Comparison of ENCODE assay signal across 21 cellular contexts in the genomic region with DNA sequence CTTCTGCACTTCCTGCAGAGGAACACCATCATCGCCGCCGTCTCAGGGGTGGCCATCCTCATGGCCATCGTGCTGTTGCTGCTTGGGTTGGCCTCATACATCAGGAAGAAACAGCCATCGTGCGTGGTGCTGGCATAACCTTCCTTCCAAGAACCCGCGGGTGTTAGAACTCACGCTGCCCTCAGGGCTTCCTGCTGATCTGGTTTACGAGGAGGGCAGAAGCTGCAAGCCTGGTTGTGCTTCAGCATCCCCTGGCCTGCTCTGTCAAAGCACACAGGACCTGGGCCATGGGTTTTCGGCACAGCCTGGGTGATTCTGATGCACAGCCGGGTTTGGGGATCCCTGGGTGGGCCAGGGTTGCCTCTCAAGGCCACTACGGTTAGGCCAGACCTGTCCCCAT. TPM values are rescaled to one million over a fixed set of nuclear protein-coding genes. Genes with fewer than 3 reads are reported as not detected.
A peak's percentile ranks its signal among the peaks of the same experiment; 100 is the strongest.
DNase-seq lines count a peak whose midpoint lies in the region; ATAC-seq and TF ChIP-seq lines count a peak whose summit lies in the region.
"Had no signal": no experiment of that assay in that cellular context is flagged by ENCODE, and none has a peak within 500 bp of the region (broad histone marks: within the 10 kb centered on the region; RNA-seq: fewer than 3 reads in every experiment).

No MANE protein-coding gene starts in this region.

- H3K4me3 ChIP-seq in BLaER1 (no peak overlapping the region), IMR-90 (ENCODE audit: insufficient read depth, low read depth, low read length) (no peak overlapping the region), osteoblast (ENCODE audit: insufficient read depth, low read length) (no peak overlapping the region)
- H3K4me3 ChIP-seq: A549, SJSA1 had no signal

- no peak overlapping the region for H2BK20ac ChIP-seq in IMR-90 (ENCODE audit: low read depth, low read length)

- H3K9me3 ChIP-seq in BLaER1 (no peaks in the 10 kb centered on the region), IMR-90 (ENCODE audit: control insufficient read depth, insufficient read depth, low read length) (no peaks in the 10 kb centered on the region), osteoblast (ENCODE audit: low read depth, low read length) (no peaks in the 10 kb centered on the region)
- H3K9me3 ChIP-seq: A549, SJSA1 had no signal

- H4K20me1 ChIP-seq in BLaER1 (no peaks in the 10 kb centered on the region), IMR-90 (ENCODE audit: insufficient read depth, low read length) (no peaks in the 10 kb centered on the region), osteoblast (ENCODE audit: insufficient read depth, low read length) (no peaks in the 10 kb centered on the region)

- peak overlapping the region; percentile 52 for H2AFZ ChIP-seq in IMR-90 (replicated peaks; ENCODE audit: low read length, poor library complexity)
- peak overlapping the region; percentile 53 for H2AFZ ChIP-seq in osteoblast (ENCODE audit: low read length)

- no peak overlapping the region for H2AK5ac ChIP-seq in IMR-90 (ENCODE audit: low read depth, low read length)

- no peak for ATAC-seq in IMR-90 (ENCODE audit: low read depth)
- ATAC-seq: A549, Panc1 had no signal

- TF ChIP-seq POLR2A in IMR-90 (IDR thresholded peaks at IDR 0.05; ENCODE audit: low read depth, low read length), result no peak

- H3K4me2 ChIP-seq in BLaER1 (peak overlapping the region; percentile 82), IMR-90 (ENCODE audit: low read depth, low read length) (no peak overlapping the region), osteoblast (ENCODE audit: insufficient read depth, low read length) (no peak overlapping the region)
- H3K4me2 ChIP-seq: A549, KMS-11 had no signal

- no peaks in the 10 kb centered on the region for H3K27me3 ChIP-seq in BLaER1
- H3K27me3 ChIP-seq in IMR-90 (ENCODE audit: control insufficient read depth, insufficient read depth, low read length), result no peaks in the 10 kb centered on the region; the same call in none of the 2 replicates
- no peaks in the 10 kb centered on the region for H3K27me3 ChIP-seq in osteoblast (ENCODE audit: insufficient read depth, low read length)

- BruUV-seq in IMR-90 (replicated peaks; lab: Mats Ljungman, UMichigan), result no TSS peak

- no peak overlapping the region for H4K5ac ChIP-seq in IMR-90 (ENCODE audit: low read depth, low read length)

- no peak overlapping the region for H3K18ac ChIP-seq in IMR-90 (ENCODE audit: low read depth, low read length)

- H2AK9ac ChIP-seq in IMR-90 (replicated peaks; ENCODE audit: low read depth, low read length, poor library complexity), result no peak overlapping the region

- no peak overlapping the region for H2BK15ac ChIP-seq in IMR-90 (ENCODE audit: low read depth, low read length)

- H4K91ac ChIP-seq in IMR-90 (ENCODE audit: insufficient read depth, low read depth, low read length), result no peak overlapping the region

- H3K79me2 ChIP-seq in osteoblast (ENCODE audit: insufficient read depth, low read length), result no peaks in the 10 kb centered on the region

- dilution Hi-C loops in IMR-90 (cut with HindIII; ENCODE audit: low sequenced_read_pairs, unreplicated experiment), result no loop called here

- no peak overlapping the region for H2BK5ac ChIP-seq in IMR-90 (ENCODE audit: low read depth, low read length, poor library complexity, severe bottlenecking)

- no peaks in the 10 kb centered on the region for H3K79me1 ChIP-seq in IMR-90 (ENCODE audit: low read depth in 1 of 2, low read length in 2 of 2)

- POLR2A ChIA-PET in IMR-90 (lab: Charles Lee; ENCODE audit: unreplicated experiment), result no interaction called here

- H3K14ac ChIP-seq in IMR-90 (replicated peaks; ENCODE audit: low read depth, low read length), result no peak overlapping the region

- H3K27ac ChIP-seq in BLaER1, result peak overlapping the region; percentile 73
- no peak overlapping the region for H3K27ac ChIP-seq in IMR-90 (ENCODE audit: insufficient read depth, low read length)
- H3K27ac ChIP-seq in osteoblast (ENCODE audit: low read depth, low read length), result peak overlapping the region; percentile 66
- H3K27ac ChIP-seq: A549, KMS-11, SJSA1 had no signal

- H3K23ac ChIP-seq in IMR-90 (ENCODE audit: low read depth, low read length), result no peak overlapping the region

- no peak overlapping the region for H2BK120ac ChIP-seq in IMR-90 (ENCODE audit: low read depth, low read length)

- CTCF ChIA-PET in IMR-90 (lab: Yijun Ruan, JAX), result interaction anchor here (1.1 to 2.3 kb wide), 2 partner anchors 8 to 110 kb away, joined by 4 to 8 read pairs; no protein-coding TSS in a partner anchor

- no peak for TF ChIP-seq CTCF in IMR-90 (conservative IDR thresholded peaks at IDR 0.05; ENCODE audit: low read depth, low read length)
- TF ChIP-seq CTCF in osteoblast (IDR thresholded peaks at IDR 0.05; ENCODE audit: extremely low read depth, low read depth, low read length), result no peak

- H3K56ac ChIP-seq in IMR-90 (ENCODE audit: extremely low read depth, insufficient read depth, low read length), result no peak overlapping the region

- H3K36me3 ChIP-seq in BLaER1 (no peaks in the 10 kb centered on the region), IMR-90 (ENCODE audit: control insufficient read depth, insufficient read depth, low read length) (no peaks in the 10 kb centered on the region), osteoblast (ENCODE audit: insufficient read depth, low read length) (no peaks in the 10 kb centered on the region)
- H3K36me3 ChIP-seq: SJSA1 had no signal

- H3K9me1 ChIP-seq in IMR-90 (ENCODE audit: insufficient read depth, low read length), result no peaks in the 10 kb centered on the region

- 79% methylated on average over 9 of the region's 13 CpGs; no CpG with 5 or more reads in 1 of the 2 experiments for WGBS in IMR-90 (ENCODE audit: extremely low coverage in 2 of 2, insufficient read length in 1 of 2), 2 experiments

- no peak overlapping the region for H4K8ac ChIP-seq in IMR-90 (ENCODE audit: low read depth in 2 of 2, low read length in 2 of 2)

- TF ChIP-seq RAD21 in IMR-90 (IDR thresholded peaks at IDR 0.05; ENCODE audit: low read length), result no peak

- in situ Hi-C loops in IMR-90 (cut with MboI; ENCODE audit: low sequenced_read_pairs) (loop anchor here (10.0 kb wide), 1 partner anchor 684 kb away; no protein-coding TSS in a partner anchor), KBM-7 (cut with MboI; ENCODE audit: low pct_unique_long_range_greater_than_20kb, low sequenced_read_pairs) (no loop called here)

- H3K9ac ChIP-seq in BLaER1, result peak overlapping the region; percentile 58; the same call in 1 of the 2 replicates
- no peak overlapping the region for H3K9ac ChIP-seq in IMR-90 (ENCODE audit: low read depth, low read length)
- H3K9ac ChIP-seq: KMS-11 had no signal

- intact Hi-C loops in IMR-90 (cut with micrococcal nuclease), result loop anchor here (5.0 to 10.0 kb wide), 4 partner anchors 64 to 1134 kb away; a partner anchor contains a TSS

- DNase-seq in IMR-90, result no peak
- DNase-seq in islet precursor cell, result peak; percentile 56
- DNase-seq in osteoblast (ENCODE audit: insufficient read length, low spot score, missing footprints), result no peak
- no peak for DNase-seq in NCI-H2107 treated with DMSO at 0.1 percent for 48 hours (lab: John Stamatoyannopoulos, UW; ENCODE audit: unreplicated experiment)
- DNase-seq in DMS79 treated with DMSO at 0.1 percent for 48 hours (lab: John Stamatoyannopoulos, UW), result no peak
- no peak for DNase-seq in KBM-7
- no peak for DNase-seq in kidney glomerular epithelial cell (lab: John Stamatoyannopoulos, UW)
- DNase-seq: C1 segment of cervical spinal cord; CD8-positive, alpha-beta memory T cell; NCI-H1048; NCI-H1436 treated with DMSO at 0.1 percent for 48 hours; NCI-H2029; NCI-H2171; NCI-H69 had no signal

- H3K4ac ChIP-seq in IMR-90 (ENCODE audit: low read depth, low read length), result no peak overlapping the region

- H3K4me1 ChIP-seq in BLaER1 (peaks cover 64% of the 10 kb centered on the region), IMR-90 (ENCODE audit: control insufficient read depth, insufficient read depth, low read length) (no peaks in the 10 kb centered on the region), osteoblast (ENCODE audit: insufficient read depth, low read length) (peaks cover 11% of the 10 kb centered on the region)
- H3K4me1 ChIP-seq: A549, SJSA1 had no signal

TF ChIP-seq in IMR-90, 13 proteins besides CTCF, POLR2A, EP300 and RAD21 (continues in another document):
- TF ChIP-seq CHD1 (IDR thresholded peaks at IDR 0.05; ENCODE audit: low read depth, low read length) (no peak), MAFK (IDR thresholded peaks at IDR 0.05; ENCODE audit: low read depth, low read length) (no peak), RCOR1 (IDR thresholded peaks at IDR 0.05; ENCODE audit: insufficient replicate concordance, low read length) (no peak), CEBPB (IDR thresholded peaks at IDR 0.05; ENCODE audit: low read depth, low read length) (no peak), MXI1 (IDR thresholded peaks at IDR 0.05; ENCODE audit: borderline replicate concordance, low read depth, low read length) (no peak)
- TF ChIP-seq, protein P1, sequence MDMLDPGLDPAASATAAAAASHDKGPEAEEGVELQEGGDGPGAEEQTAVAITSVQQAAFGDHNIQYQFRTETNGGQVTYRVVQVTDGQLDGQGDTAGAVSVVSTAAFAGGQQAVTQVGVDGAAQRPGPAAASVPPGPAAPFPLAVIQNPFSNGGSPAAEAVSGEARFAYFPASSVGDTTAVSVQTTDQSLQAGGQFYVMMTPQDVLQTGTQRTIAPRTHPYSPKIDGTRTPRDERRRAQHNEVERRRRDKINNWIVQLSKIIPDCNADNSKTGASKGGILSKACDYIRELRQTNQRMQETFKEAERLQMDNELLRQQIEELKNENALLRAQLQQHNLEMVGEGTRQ (IDR thresholded peaks at IDR 0.05; ENCODE audit: low read depth, low read length), result no peak

RNA-seq across cellular contexts. Expression of a gene that starts 12.2 kb away (rescaled TPM):
- total RNA-seq in IMR-90 (2012; rRNA removed) (under 0.01 TPM in 1 of 2 replicates, not detected in the other), osteoblast (under 0.01 TPM in 2 replicates)
- 0.09 TPM in 2 replicates for polyA plus RNA-seq in IMR-90 (2012; rRNA removed)
- 0.05 TPM in 1 of 2 replicates, not detected in the other for polyA plus RNA-seq in IMR-90 (2012; cell fraction: cytosol; rRNA removed)
- 0.76 and 1.7 TPM in 2 replicates for polyA plus RNA-seq in IMR-90 (2012; cell fraction: nucleus; rRNA removed; ENCODE audit: low replicate concordance)
- total RNA-seq: H4, M059J, SJSA1 had no signal

RNA-seq across cellular contexts. Expression of a gene that starts 31.7 kb away (rescaled TPM):
- total RNA-seq in IMR-90 (2012; rRNA removed) (0.90 and 2.2 TPM in 2 replicates), osteoblast (2.5 and 3.2 TPM in 2 replicates)
- 2.0 and 2.5 TPM in 2 replicates for polyA plus RNA-seq in IMR-90 (2012; rRNA removed)
- polyA plus RNA-seq in IMR-90 (2012; cell fraction: cytosol; rRNA removed), result 0.11 TPM in 1 of 2 replicates, not detected in the other
- polyA plus RNA-seq in IMR-90 (2012; cell fraction: nucleus; rRNA removed; ENCODE audit: low replicate concordance), result 7.3 and 40.0 TPM in 2 replicates
- polyA plus RNA-seq: CD8-positive, alpha-beta memory T cell had no signal

RNA-seq across cellular contexts. Expression of a gene that starts 37.3 kb away (rescaled TPM):
- 34.2 and 40.5 TPM in 2 replicates for total RNA-seq in IMR-90 (2012; rRNA removed)
- polyA plus RNA-seq in IMR-90 (2012; rRNA removed), result 62.4 and 68.8 TPM in 2 replicates
- 32.4 and 65.5 TPM in 2 replicates for polyA plus RNA-seq in IMR-90 (2012; cell fraction: cytosol; rRNA removed)
- polyA plus RNA-seq in IMR-90 (2012; cell fraction: nucleus; rRNA removed; ENCODE audit: low replicate concordance), result 129 and 234 TPM in 2 replicates
- 44.9 and 53.6 TPM in 2 replicates for total RNA-seq in osteoblast

RNA-seq across cellular contexts. Expression of a gene that starts 55.3 kb away (rescaled TPM):
- 140 and 148 TPM in 2 replicates for total RNA-seq in IMR-90 (2012; rRNA removed)
- 272 and 341 TPM in 2 replicates for polyA plus RNA-seq in IMR-90 (2012; rRNA removed)
- 446 and 518 TPM in 2 replicates for polyA plus RNA-seq in IMR-90 (2012; cell fraction: cytosol; rRNA removed)
- 106 and 110 TPM in 2 replicates for polyA plus RNA-seq in IMR-90 (2012; cell fraction: nucleus; rRNA removed; ENCODE audit: low replicate concordance)
- 214 and 243 TPM in 2 replicates for total RNA-seq in osteoblast
